1 cellular context compared by ENCODE assay signal in genomic region chr1:235021815-235022214, GRCh38.
TF ChIP-seq lines count a peak whose summit lies in the region.

No MANE protein-coding gene starts in this region.

TF ChIP-seq in GM23338, 12 proteins besides CTCF, POLR2A, EP300 and RAD21 (continued from another document):
- TF ChIP-seq ZNF462 (CRISPR knock-in tag; IDR thresholded peaks at IDR 0.05) (no peak), EZH2phosphoT487 (IDR thresholded peaks at IDR 0.05; ENCODE audit: unreplicated experiment) (no peak), JUNB (IDR thresholded peaks at IDR 0.05; ENCODE audit: unreplicated experiment) (no peak), ZNF114 (CRISPR knock-in tag; IDR thresholded peaks at IDR 0.05) (no peak), NANOG (IDR thresholded peaks at IDR 0.05; ENCODE audit: borderline replicate concordance) (no peak), ZNF331 (CRISPR knock-in tag; IDR thresholded peaks at IDR 0.05; ENCODE audit: low read depth) (no peak), CREB1 (CRISPR knock-in tag; IDR thresholded peaks at IDR 0.05; ENCODE audit: low read depth) (no peak), EZH2 (IDR thresholded peaks at IDR 0.05; ENCODE audit: low read depth, unreplicated experiment) (no peak), STAT1 (IDR thresholded peaks at IDR 0.05; ENCODE audit: unreplicated experiment) (no peak)
- TF ChIP-seq, protein P1, sequence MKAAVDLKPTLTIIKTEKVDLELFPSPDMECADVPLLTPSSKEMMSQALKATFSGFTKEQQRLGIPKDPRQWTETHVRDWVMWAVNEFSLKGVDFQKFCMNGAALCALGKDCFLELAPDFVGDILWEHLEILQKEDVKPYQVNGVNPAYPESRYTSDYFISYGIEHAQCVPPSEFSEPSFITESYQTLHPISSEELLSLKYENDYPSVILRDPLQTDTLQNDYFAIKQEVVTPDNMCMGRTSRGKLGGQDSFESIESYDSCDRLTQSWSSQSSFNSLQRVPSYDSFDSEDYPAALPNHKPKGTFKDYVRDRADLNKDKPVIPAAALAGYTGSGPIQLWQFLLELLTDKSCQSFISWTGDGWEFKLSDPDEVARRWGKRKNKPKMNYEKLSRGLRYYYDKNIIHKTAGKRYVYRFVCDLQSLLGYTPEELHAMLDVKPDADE (IDR thresholded peaks at IDR 0.05): no peak
TF ChIP-seq in GM23338: peak in this region for 0.
